ENCODE assay signal across 8 cellular contexts in the genomic region with DNA sequence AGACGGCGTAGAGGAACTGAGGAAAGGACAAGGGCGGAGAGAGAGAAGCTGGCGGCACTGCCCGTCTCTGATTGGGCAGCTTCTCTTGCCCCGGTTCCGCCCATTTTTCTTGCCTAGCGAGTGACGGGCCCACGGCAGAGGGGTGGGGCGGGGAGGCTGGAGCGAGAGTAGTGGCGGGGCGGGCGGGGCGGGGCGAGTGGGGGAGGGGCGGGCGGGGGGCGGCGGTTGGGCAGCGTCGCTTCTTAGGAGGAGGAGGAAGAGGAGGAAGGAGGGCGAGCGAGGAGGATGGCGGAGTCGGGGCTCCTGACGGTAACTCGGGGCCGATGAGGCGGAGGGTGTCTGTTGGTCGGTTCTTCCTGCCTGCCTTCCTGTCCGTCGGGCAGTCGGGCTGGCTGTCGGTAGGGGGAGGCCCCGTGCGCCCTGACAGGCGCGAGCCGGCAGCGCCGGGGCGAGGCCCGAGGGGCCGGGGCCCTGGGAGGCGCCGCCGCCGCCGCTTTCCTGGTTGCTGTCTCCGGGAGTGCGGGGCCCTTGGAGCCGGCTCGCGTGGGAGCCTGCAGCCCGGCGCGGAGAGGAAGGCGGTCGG. TPM values are rescaled to one million over a fixed set of nuclear protein-coding genes. Genes with fewer than 3 reads are reported as not detected.
DNase-seq lines count a peak whose midpoint lies in the region; FAIRE-seq and TF ChIP-seq lines count a peak whose summit lies in the region.

TSS of gene SHOC2 (plus strand) at position 256 of the 583 bp plus-strand sequence. CDS start 44,755 bp downstream, outside the sequence.

- TF ChIP-seq POLR2A in GM12892 (IDR thresholded peaks at IDR 0.05; ENCODE audit: low read depth, low read length) (peak; percentile 86), thyroid gland (IDR thresholded peaks at IDR 0.05) (peak; percentile 36 to 81)

- H3K9me3 ChIP-seq in HEK293 (ENCODE audit: control insufficient read depth, insufficient read depth, low read depth, low read length) (no peaks in the 10 kb centered on the region), thyroid gland (no peaks in the 10 kb centered on the region)

- intact Hi-C loops in thyroid gland (cut with DNase I): no loop called here

- H3K4me3 ChIP-seq in HEK293 (ENCODE audit: low read depth, low read length) (peak within 1 kb of the TSS; percentile 96), fibroblast of pulmonary artery (replicated peaks; ENCODE audit: low read depth, low read length) (peak within 1 kb of the TSS; percentile 92), thyroid gland (replicated peaks in 1 of 3) (peak within 1 kb of the TSS; percentile 77 to 80 (median 79))

- CTCF ChIA-PET in HEK293 (lab: Yijun Ruan, JAX): interaction anchor here (1.4 kb wide), 1 partner anchor 9 kb away, joined by 5 read pairs; no protein-coding TSS in a partner anchor

- whole genome bisulfite sequencing in thyroid gland, 2 donors: 0% methylated on average over 21 to 26 of the region's 61 CpGs

- peaks cover 34% of the 10 kb centered on the region for H3K4me1 ChIP-seq in HEK293 (ENCODE audit: control insufficient read depth, insufficient read depth, low read length)
- H3K4me1 ChIP-seq in thyroid gland: peaks cover 46 to 54% of the 10 kb centered on the region in 2 donors

- H3K27ac ChIP-seq in HEK293 (ENCODE audit: extremely low read depth, low read depth, low read length): peak within 1 kb of the TSS; percentile 88
- H3K27ac ChIP-seq in thyroid gland: peak within 1 kb of the TSS; percentile 98 to 99 (median 99)

- peak; percentile 49; the same call in 1 of the 2 replicates for TF ChIP-seq CTCF in HEK293 (tag by site-specific recombination; IDR thresholded peaks at IDR 0.05)
- no peak for TF ChIP-seq CTCF in fibroblast of pulmonary artery (IDR thresholded peaks at IDR 0.05; ENCODE audit: low read length, missing control alignments)
- peak in 2 of 6 experiments; percentile 18 to 20 for TF ChIP-seq CTCF in thyroid gland (IDR thresholded peaks at IDR 0.05)

- H3K36me3 ChIP-seq in HEK293 (ENCODE audit: control insufficient read depth in 2 of 2, insufficient read depth in 1 of 2, low read length in 2 of 2) (no peaks in the 10 kb centered on the region), thyroid gland (no peaks in the 10 kb centered on the region)

- FAIRE-seq in GM12892 (lab: Jason Lieb, UNC): peak; percentile 30

- H3K27me3 ChIP-seq in thyroid gland: no peaks in the 10 kb centered on the region

- DNase-seq in GM12892 (ENCODE audit: insufficient read length) (peak; percentile 64), NCI-H69 (lab: John Stamatoyannopoulos, UW) (peak; percentile 99), fibroblast of pulmonary artery (ENCODE audit: low read depth) (no peak), nucleus accumbens (lab: John Stamatoyannopoulos, UW) (peak in 40 of 56 donors; percentile 89 to 100 (median 100)), thyroid gland (peak; percentile 100), retina (no peak)
- DNase-seq in activated T-helper 1 cell treated with anti-CD3 and anti-CD28 coated beads, Interleukin-2, amount 50 U/mL, for 16 hours (ENCODE audit: low read depth in 1 of 2, low spot score in 1 of 2): peak; percentile 92 to 97

- POLR2A ChIA-PET in HEK293 (lab: Yijun Ruan, JAX): interaction anchor here (0.5 to 2.9 kb wide), 18 partner anchors 9 to 711 kb away, joined by 3 to 15 read pairs (median 4); partner anchors contain the start of gene PDCD4

TF ChIP-seq in HEK293, 187 proteins besides CTCF, POLR2A, EP300 and RAD21 (continues in another document):
- TF ChIP-seq ZNF558 (tag by site-specific recombination; IDR thresholded peaks at IDR 0.05) (no peak), KLF8 (tag by site-specific recombination; IDR thresholded peaks at IDR 0.05) (peak; percentile 83; the same call in 1 of the 2 replicates), SP2 (tag by site-specific recombination; IDR thresholded peaks at IDR 0.05) (peak; percentile 89), ZNF366 (tag by site-specific recombination; conservative IDR thresholded peaks at IDR 0.05) (peak; percentile 95), ZNF529 (tag by site-specific recombination; IDR thresholded peaks at IDR 0.05; ENCODE audit: insufficient replicate concordance) (no peak), ZNF596 (tag by site-specific recombination; IDR thresholded peaks at IDR 0.05) (peak; percentile 55; the same call in 1 of the 2 replicates), MEIS1 (CRISPR knock-in tag; IDR thresholded peaks at IDR 0.05; ENCODE audit: borderline replicate concordance) (no peak), ZNF223 (tag by site-specific recombination; IDR thresholded peaks at IDR 0.05) (no peak), ZBTB10 (tag by site-specific recombination; IDR thresholded peaks at IDR 0.05) (no peak), ZSCAN30 (tag by site-specific recombination; IDR thresholded peaks at IDR 0.05) (peak; percentile 88), KLF16 (tag by site-specific recombination; IDR thresholded peaks at IDR 0.05) (peak; percentile 63; the same call in 1 of the 2 replicates), ZBTB26 (tag by site-specific recombination; optimal IDR thresholded peaks at IDR 0.05) (peak; percentile 34), HIC1 (tag by site-specific recombination; IDR thresholded peaks at IDR 0.05) (peak; percentile 48; the same call in 1 of the 2 replicates)
- TF ChIP-seq, protein P1, sequence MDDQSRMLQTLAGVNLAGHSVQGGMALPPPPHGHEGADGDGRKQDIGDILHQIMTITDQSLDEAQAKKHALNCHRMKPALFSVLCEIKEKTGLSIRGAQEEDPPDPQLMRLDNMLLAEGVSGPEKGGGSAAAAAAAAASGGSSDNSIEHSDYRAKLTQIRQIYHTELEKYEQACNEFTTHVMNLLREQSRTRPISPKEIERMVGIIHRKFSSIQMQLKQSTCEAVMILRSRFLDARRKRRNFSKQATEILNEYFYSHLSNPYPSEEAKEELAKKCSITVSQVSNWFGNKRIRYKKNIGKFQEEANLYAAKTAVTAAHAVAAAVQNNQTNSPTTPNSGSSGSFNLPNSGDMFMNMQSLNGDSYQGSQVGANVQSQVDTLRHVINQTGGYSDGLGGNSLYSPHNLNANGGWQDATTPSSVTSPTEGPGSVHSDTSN (CRISPR knock-in tag; IDR thresholded peaks at IDR 0.05): 0 out of 2 replicates have a peak, but pooled peaks have one; percentile 34
- TF ChIP-seq, protein P2, sequence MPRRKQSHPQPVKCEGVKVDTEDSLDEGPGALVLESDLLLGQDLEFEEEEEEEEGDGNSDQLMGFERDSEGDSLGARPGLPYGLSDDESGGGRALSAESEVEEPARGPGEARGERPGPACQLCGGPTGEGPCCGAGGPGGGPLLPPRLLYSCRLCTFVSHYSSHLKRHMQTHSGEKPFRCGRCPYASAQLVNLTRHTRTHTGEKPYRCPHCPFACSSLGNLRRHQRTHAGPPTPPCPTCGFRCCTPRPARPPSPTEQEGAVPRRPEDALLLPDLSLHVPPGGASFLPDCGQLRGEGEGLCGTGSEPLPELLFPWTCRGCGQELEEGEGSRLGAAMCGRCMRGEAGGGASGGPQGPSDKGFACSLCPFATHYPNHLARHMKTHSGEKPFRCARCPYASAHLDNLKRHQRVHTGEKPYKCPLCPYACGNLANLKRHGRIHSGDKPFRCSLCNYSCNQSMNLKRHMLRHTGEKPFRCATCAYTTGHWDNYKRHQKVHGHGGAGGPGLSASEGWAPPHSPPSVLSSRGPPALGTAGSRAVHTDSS (tag by site-specific recombination; IDR thresholded peaks at IDR 0.05): peak; percentile 95

RNA-seq across cellular contexts. Expression of gene SHOC2, which starts in this region (rescaled TPM):
- 35.2 TPM for polyA plus RNA-seq in GM12892 (2012; ENCODE audit: missing spikeins)
- 10 to 100 TPM; 62.2 to 96.2 (median 71.1) TPM for total RNA-seq in thyroid gland

Comparison
In these comparisons a context has a peak if more than half of its experiments do, and no peak if none do; other contexts are left out.
1. DNase-seq: peak in GM12892 (single experiment), NCI-H69 (single experiment), activated T-helper 1 cell treated with anti-CD3 and anti-CD28 coated beads, Interleukin-2, amount 50 U/mL, for 16 hours (2 of 2), nucleus accumbens (40 of 56) and thyroid gland (2 of 2); none in fibroblast of pulmonary artery (single experiment) and retina (single experiment).
2. Peak in every context shown above with its lines, with median percentiles within 50 percentile points of each other: H3K4me3 ChIP-seq.